8 cellular contexts compared by ENCODE assay signal in genomic region chr6:149060985-149061760, GRCh38.
DNase-seq lines count a peak whose midpoint lies in the region; ATAC-seq and TF ChIP-seq lines count a peak whose summit lies in the region.

No MANE protein-coding gene starts in this region.

- H3K4me3 ChIP-seq in CD8-positive, alpha-beta T cell (ENCODE audit: low read depth, low read length) = no peak overlapping the region
- no peak overlapping the region for H3K4me3 ChIP-seq in MG63

- no peak for DNase-seq in CD8-positive, alpha-beta T cell
- DNase-seq in MG63 = peak; percentile 27
- DNase-seq in T-helper 17 cell = no peak
- peak; percentile 70 for DNase-seq in kidney glomerular epithelial cell (lab: John Stamatoyannopoulos, UW)
- no peak for DNase-seq in cerebellum (ENCODE audit: low spot score)
- DNase-seq in hippocampal formation (lab: John Stamatoyannopoulos, UW) = no peak
- DNase-seq in activated CD8-positive, alpha-beta memory T cell treated with anti-CD3 and anti-CD28 coated beads, Interleukin-2, amount 50 U/mL, for 4 hours = no peak

- H3K4me3 Mint-ChIP-seq in CD8-positive, alpha-beta T cell = peak overlapping the region; percentile 71
- peak overlapping the region; percentile 81 for H3K4me3 Mint-ChIP-seq in T-helper 17 cell

- CTCF ChIA-PET in CD8-positive, alpha-beta T cell (lab: Charles Lee) = interaction anchor here (0.8 to 2.6 kb wide), 6 partner anchors 10 to 33 kb away, joined by 3 to 10 read pairs (median 6); no protein-coding TSS in a partner anchor

- peaks cover 31% of the 10 kb centered on the region for H3K4me1 ChIP-seq in CD8-positive, alpha-beta T cell (ENCODE audit: insufficient read depth, low read length)

- H3K36me3 ChIP-seq in CD8-positive, alpha-beta T cell (ENCODE audit: insufficient read depth, low read length) = no peaks in the 10 kb centered on the region
- H3K36me3 ChIP-seq in MG63 = no peaks in the 10 kb centered on the region

- H3K4me1 Mint-ChIP-seq in CD8-positive, alpha-beta T cell (ENCODE audit: low read depth) = peaks cover 32% of the 10 kb centered on the region
- H3K4me1 Mint-ChIP-seq in T-helper 17 cell = peaks cover 33% of the 10 kb centered on the region

- POLR2A ChIA-PET in CD8-positive, alpha-beta T cell (lab: Charles Lee) = interaction anchor here (1.2 to 2.6 kb wide), 2 partner anchors 14 to 16 kb away, joined by 4 to 9 read pairs; no protein-coding TSS in a partner anchor

- intact Hi-C loops in CD8-positive, alpha-beta T cell (cut with DNase I, micrococcal nuclease) = no loop called here

- H3K27me3 Mint-ChIP-seq in CD8-positive, alpha-beta T cell (ENCODE audit: low read depth) = no peaks in the 10 kb centered on the region
- no peaks in the 10 kb centered on the region for H3K27me3 Mint-ChIP-seq in T-helper 17 cell

- H3K27ac ChIP-seq in CD8-positive, alpha-beta T cell (ENCODE audit: low read depth, low read length) = no peak overlapping the region

- H3K36me3 Mint-ChIP-seq in CD8-positive, alpha-beta T cell = no peaks in the 10 kb centered on the region
- H3K36me3 Mint-ChIP-seq in T-helper 17 cell (ENCODE audit: low read depth) = no peaks in the 10 kb centered on the region

- no peaks in the 10 kb centered on the region for H3K9me3 ChIP-seq in CD8-positive, alpha-beta T cell (ENCODE audit: low read length)
- no peaks in the 10 kb centered on the region for H3K9me3 ChIP-seq in MG63
- H3K9me3 ChIP-seq in T-helper 17 cell (ENCODE audit: control insufficient read depth, low read length, poor library complexity, severe bottlenecking) = no peaks in the 10 kb centered on the region

- no peaks in the 10 kb centered on the region for H3K9me3 Mint-ChIP-seq in CD8-positive, alpha-beta T cell

- H3K27ac Mint-ChIP-seq in CD8-positive, alpha-beta T cell = peak overlapping the region; percentile 81
- peak overlapping the region; percentile 93 for H3K27ac Mint-ChIP-seq in T-helper 17 cell

- ATAC-seq in CD8-positive, alpha-beta T cell = no peak
- ATAC-seq in T-helper 17 cell (no peak), HG03108 (IDR thresholded peaks at IDR 0.05; ENCODE audit: unreplicated experiment) (no peak)

- H3K27me3 ChIP-seq in CD8-positive, alpha-beta T cell (ENCODE audit: insufficient read depth, low read length) = no peaks in the 10 kb centered on the region
- H3K27me3 ChIP-seq in MG63 = no peaks in the 10 kb centered on the region

- TF ChIP-seq CTCF in CD8-positive, alpha-beta T cell (IDR thresholded peaks at IDR 0.05) = no peak

Comparison
In these comparisons a context has a peak if more than half of its experiments do, and no peak if none do; other contexts are left out.
1. DNase-seq: peak in MG63 (single experiment) and kidney glomerular epithelial cell (single experiment); none in CD8-positive, alpha-beta T cell (0 of 7), T-helper 17 cell (0 of 3), cerebellum (single experiment), hippocampal formation (0 of 2) and activated CD8-positive, alpha-beta memory T cell treated with anti-CD3 and anti-CD28 coated beads, Interleukin-2, amount 50 U/mL, for 4 hours (single experiment).